8 cellular contexts compared by ENCODE assay signal in the genomic region with DNA sequence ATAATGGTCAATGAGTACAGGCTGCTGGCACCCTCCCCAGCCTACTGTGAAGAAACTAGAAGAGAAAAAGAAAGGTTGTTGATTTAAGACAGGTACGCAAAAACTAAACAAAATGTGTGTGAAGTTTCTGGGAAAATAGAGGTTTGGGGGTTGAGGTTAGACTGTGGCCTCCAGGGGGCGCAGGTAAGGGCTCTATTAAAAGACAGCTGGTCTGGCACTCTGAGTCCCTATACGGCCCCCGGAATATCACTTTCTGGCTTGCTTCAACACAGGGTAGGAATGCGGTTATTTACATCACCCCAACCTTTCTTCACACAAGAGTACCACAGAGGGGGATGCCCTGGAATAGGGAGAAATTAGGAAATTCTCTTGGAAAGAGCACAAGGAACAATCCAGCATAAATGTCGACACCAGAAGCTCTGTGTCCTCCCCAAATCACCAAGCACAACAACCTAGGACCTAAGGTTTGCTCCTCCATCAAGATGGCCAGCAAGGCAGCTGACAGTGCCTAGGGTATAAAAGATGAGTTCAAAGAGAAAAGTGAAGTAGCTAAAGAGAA.
DNase-seq lines count a peak whose midpoint lies in the region; ATAC-seq and TF ChIP-seq lines count a peak whose summit lies in the region.

No MANE protein-coding gene starts in this region.

- no peak overlapping the region for H3K27ac Mint-ChIP-seq in activated naive CD4-positive, alpha-beta T cell treated with anti-CD3 and anti-CD28 coated beads for 36 hours
- H3K27ac Mint-ChIP-seq in chondrocyte (ENCODE audit: unreplicated experiment), result no peak overlapping the region
- H3K27ac Mint-ChIP-seq in osteocyte (ENCODE audit: unreplicated experiment), result no peak overlapping the region

- ATAC-seq in esophagus mucosa (no peak), HG02571 (IDR thresholded peaks at IDR 0.05; ENCODE audit: unreplicated experiment) (no peak)

- no peak overlapping the region for H3K4me3 Mint-ChIP-seq in activated naive CD4-positive, alpha-beta T cell treated with anti-CD3 and anti-CD28 coated beads for 36 hours
- no peak overlapping the region for H3K4me3 Mint-ChIP-seq in chondrocyte (ENCODE audit: unreplicated experiment)
- no peak overlapping the region for H3K4me3 Mint-ChIP-seq in osteocyte (ENCODE audit: unreplicated experiment)

- no peaks in the 10 kb centered on the region for H3K36me3 Mint-ChIP-seq in activated naive CD4-positive, alpha-beta T cell treated with anti-CD3 and anti-CD28 coated beads for 36 hours (ENCODE audit: low read depth)
- no peaks in the 10 kb centered on the region for H3K36me3 Mint-ChIP-seq in chondrocyte (ENCODE audit: low read depth)
- no peaks in the 10 kb centered on the region for H3K36me3 Mint-ChIP-seq in osteocyte (ENCODE audit: unreplicated experiment)

- TF ChIP-seq CTCF in chondrocyte (IDR thresholded peaks at IDR 0.05) (peak; percentile 75), osteocyte (IDR thresholded peaks at IDR 0.05) (peak; percentile 45)

- CTCF ChIA-PET in activated naive CD4-positive, alpha-beta T cell treated with anti-CD3 and anti-CD28 coated beads for 36 hours (lab: Charles Lee), result interaction anchor here (0.6 to 0.7 kb wide), 2 partner anchors 392 to 699 kb away, joined by 3 read pairs; no protein-coding TSS in a partner anchor

- H3K27me3 Mint-ChIP-seq in activated naive CD4-positive, alpha-beta T cell treated with anti-CD3 and anti-CD28 coated beads for 36 hours (ENCODE audit: low read depth), result peaks cover 5% of the 10 kb centered on the region
- H3K27me3 Mint-ChIP-seq in chondrocyte (ENCODE audit: low read depth) (peaks cover 10% of the 10 kb centered on the region), osteocyte (ENCODE audit: unreplicated experiment) (no peaks in the 10 kb centered on the region)

- DNase-seq in activated naive CD4-positive, alpha-beta T cell treated with anti-CD3 and anti-CD28 coated beads for 36 hours, result peak; percentile 30
- no peak for DNase-seq in activated naive CD4-positive, alpha-beta T cell (lab: John Stamatoyannopoulos, UW)
- DNase-seq in Jurkat, Clone E6-1 (ENCODE audit: low read depth, low spot score), result peak; percentile 17
- no peak for DNase-seq in chondrocyte (ENCODE audit: low spot score)
- no peak for DNase-seq in osteocyte (ENCODE audit: extremely low spot score, unreplicated experiment)
- DNase-seq in HPDE6-E6E7 (ENCODE audit: extremely low spot score), result no peak

- H3K9me3 Mint-ChIP-seq in activated naive CD4-positive, alpha-beta T cell treated with anti-CD3 and anti-CD28 coated beads for 36 hours, result no peaks in the 10 kb centered on the region
- H3K9me3 Mint-ChIP-seq in chondrocyte (ENCODE audit: low read depth) (no peaks in the 10 kb centered on the region), osteocyte (ENCODE audit: unreplicated experiment) (no peaks in the 10 kb centered on the region)

- no peaks in the 10 kb centered on the region for H3K4me1 Mint-ChIP-seq in activated naive CD4-positive, alpha-beta T cell treated with anti-CD3 and anti-CD28 coated beads for 36 hours (ENCODE audit: low read depth)
- H3K4me1 Mint-ChIP-seq in chondrocyte (ENCODE audit: low read depth) (no peaks in the 10 kb centered on the region), osteocyte (ENCODE audit: unreplicated experiment) (no peaks in the 10 kb centered on the region)

- H3K4me3 ChIP-seq in Jurkat, Clone E6-1 (ENCODE audit: low read length), result no peak overlapping the region

- intact Hi-C loops in activated naive CD4-positive, alpha-beta T cell treated with anti-CD3 and anti-CD28 coated beads for 36 hours (cut with micrococcal nuclease), result loop anchor here (5.0 kb wide), 1 partner anchor 448 kb away; no protein-coding TSS in a partner anchor

Comparison
In these comparisons a context has a peak if more than half of its experiments do, and no peak if none do; other contexts are left out.
1. DNase-seq: peak in activated naive CD4-positive, alpha-beta T cell treated with anti-CD3 and anti-CD28 coated beads for 36 hours (single experiment) and Jurkat, Clone E6-1 (single experiment); none in activated naive CD4-positive, alpha-beta T cell (0 of 4), chondrocyte (single experiment), osteocyte (single experiment) and HPDE6-E6E7 (single experiment).